ENCODE assay signal across 9 cellular contexts in genomic region chr7:25117226-25118047, GRCh38. TPM values are rescaled to one million over a fixed set of nuclear protein-coding genes. Genes with fewer than 3 reads are reported as not detected.
DNase-seq lines count a peak whose midpoint lies in the region; ATAC-seq, FAIRE-seq and TF ChIP-seq lines count a peak whose summit lies in the region.
"Had no signal": no experiment of that assay in that cellular context is flagged by ENCODE, and none has a peak within 500 bp of the region (broad histone marks: within the 10 kb centered on the region; RNA-seq: fewer than 3 reads in every experiment).

No MANE protein-coding gene starts in this region.

- DNase-seq in DND-41, result no peak
- no peak for DNase-seq in H1 (ENCODE audit: low read depth in 1 of 2, low spot score in 2 of 2)
- no peak for DNase-seq in cerebellar nuclear complex (lab: John Stamatoyannopoulos, UW)
- DNase-seq in stimulated activated CD4-positive, alpha-beta T cell treated with anti-CD3 and anti-CD28 coated beads, Interleukin-2, amount 100 ng/mL, for 48 hours, result no peak
- DNase-seq in HEK293T (ENCODE audit: extremely low spot score), result no peak
- DNase-seq in testis, result no peak

- CTCF ChIA-PET in H1 (lab: Charles Lee; ENCODE audit: partially characterized antibody), result interaction anchor here (1.1 to 1.5 kb wide), 2 partner anchors 19 to 24 kb away, joined by 4 to 7 read pairs; no protein-coding TSS in a partner anchor
- CTCF ChIA-PET in HEK293T (lab: Yijun Ruan, JAX), result no interaction called here

- TF ChIP-seq RAD21 in H1 (IDR thresholded peaks at IDR 0.05 in 1 of 2, conservative IDR thresholded peaks at IDR 0.05 in 1 of 2; ENCODE audit: low read depth in 2 of 2, low read length in 2 of 2), result no peak

- H4K20me1 ChIP-seq in DND-41 (ENCODE audit: insufficient read depth, low read length) (peaks cover 4% of the 10 kb centered on the region; the same call in 1 of the 2 replicates), H1 (replicated peaks in 1 of 2; ENCODE audit: control insufficient read depth in 1 of 2, insufficient read depth in 2 of 2, low read length in 2 of 2) (peaks cover 0 to 4% of the 10 kb centered on the region in 2 experiments)

- no peak overlapping the region for H2BK5ac ChIP-seq in H1 (ENCODE audit: low read depth, low read length)

- FAIRE-seq in H1 (lab: Jason Lieb, UNC), result no peak
- FAIRE-seq: keratinocyte had no signal

- H3K9me3 ChIP-seq in DND-41 (ENCODE audit: insufficient read depth, low read length, severe bottlenecking) (no peaks in the 10 kb centered on the region), H1 (ENCODE audit: insufficient read depth in 2 of 2, low read depth in 1 of 2, low read length in 1 of 2) (no peaks in the 10 kb centered on the region), testis (no peaks in the 10 kb centered on the region)

- no peak overlapping the region for H4K8ac ChIP-seq in H1 (ENCODE audit: extremely low read depth, insufficient read depth, low read length)

- H3K23me2 ChIP-seq in H1 (ENCODE audit: low read depth, low read length), result no peaks in the 10 kb centered on the region

- H3K27ac ChIP-seq in DND-41 (ENCODE audit: low read length), result no peak overlapping the region
- H3K27ac ChIP-seq in H1 (ENCODE audit: low read depth, low read length), result no peak overlapping the region
- no peak overlapping the region for H3K27ac ChIP-seq in testis

- no peak overlapping the region for H4K5ac ChIP-seq in H1 (ENCODE audit: insufficient read length, low read depth, low read length)

- H2AFZ ChIP-seq in DND-41 (ENCODE audit: low read depth, low read length) (no peak overlapping the region), H1 (ENCODE audit: low read length) (no peak overlapping the region)

- no peak overlapping the region for H3K4ac ChIP-seq in H1 (replicated peaks; ENCODE audit: insufficient read length, low read depth, low read length)

- no peak overlapping the region for H2AK5ac ChIP-seq in H1 (ENCODE audit: low read depth, low read length)

- POLR2A ChIA-PET in H1 (lab: Charles Lee; ENCODE audit: partially characterized antibody) (interaction anchor here (1.1 to 7.6 kb wide), 5 partner anchors 8 to 41 kb away, joined by 3 to 89 read pairs (median 4); partner anchors contain the start of gene CYCS), HEK293T (lab: Yijun Ruan, JAX) (interaction anchor here (2.8 kb wide), 1 partner anchor 7 kb away, joined by 14 read pairs; the partner anchor contains the start of gene CYCS)

- peaks cover 34% of the 10 kb centered on the region for H3K36me3 ChIP-seq in DND-41 (ENCODE audit: insufficient read depth, low read length)
- H3K36me3 ChIP-seq in H1 (ENCODE audit: control insufficient read depth in 2 of 4, insufficient read depth in 4 of 4, low read length in 3 of 4), result peaks cover 8 to 36% (median 25%) of the 10 kb centered on the region in 4 experiments
- H3K36me3 ChIP-seq in testis (ENCODE audit: low read depth, missing control alignments), result no peaks in the 10 kb centered on the region

- H2BK20ac ChIP-seq in H1 (ENCODE audit: low read length), result no peak overlapping the region

- H2BK15ac ChIP-seq in H1 (ENCODE audit: low read length), result no peak overlapping the region

- H3K4me1 ChIP-seq in DND-41 (ENCODE audit: insufficient read depth, low read length) (0 out of 2 replicates have a peak, but pooled peaks cover 2% of the 10 kb centered on the region), H1 (replicated peaks in 1 of 4; ENCODE audit: control insufficient read depth in 3 of 4, insufficient read depth in 4 of 4, low read length in 3 of 4) (no peaks in the 10 kb centered on the region), testis (no peaks in the 10 kb centered on the region)

- no peak for TF ChIP-seq EP300 in H1 (IDR thresholded peaks at IDR 0.05; ENCODE audit: borderline replicate concordance in 1 of 2, low read depth in 2 of 2, low read length in 2 of 2)

- H3K18ac ChIP-seq in H1 (ENCODE audit: extremely low read depth, low read length), result no peak overlapping the region

- H3K79me2 ChIP-seq in DND-41 (ENCODE audit: insufficient read depth, low read length), result peaks cover 10% of the 10 kb centered on the region
- H3K79me2 ChIP-seq in H1 (ENCODE audit: control insufficient read depth in 1 of 2, insufficient read depth in 2 of 2, low read length in 2 of 2), result peaks cover 0 to 9% of the 10 kb centered on the region in 2 experiments; a peak in 3 of 4 replicates

- no peak overlapping the region for H4K91ac ChIP-seq in H1 (replicated peaks; ENCODE audit: insufficient read length, low read length)

- H2BK120ac ChIP-seq in H1 (replicated peaks; ENCODE audit: low read depth, low read length), result no peak overlapping the region

- H2BK12ac ChIP-seq in H1 (ENCODE audit: low read depth, low read length), result no peak overlapping the region

- no peak overlapping the region for H3K9ac ChIP-seq in DND-41 (ENCODE audit: low read depth, low read length)
- H3K9ac ChIP-seq in H1 (replicated peaks in 1 of 4; ENCODE audit: extremely low read depth in 1 of 4, low read depth in 3 of 4, low read length in 3 of 4), result no peak overlapping the region

- ATAC-seq in DND-41 (ENCODE audit: insufficient read depth, low read depth), result peak; percentile 27; the same call in 1 of the 3 replicates
- peak; percentile 92 for ATAC-seq in GM19395 (IDR thresholded peaks at IDR 0.05; ENCODE audit: unreplicated experiment)
- peak; percentile 90 for ATAC-seq in HG03175 (IDR thresholded peaks at IDR 0.05; ENCODE audit: unreplicated experiment)

- no peak overlapping the region for H3K4me2 ChIP-seq in DND-41 (ENCODE audit: insufficient read depth, low read length)
- no peak overlapping the region for H3K4me2 ChIP-seq in H1 (ENCODE audit: insufficient read depth in 1 of 2, low read depth in 2 of 2, low read length in 2 of 2)

- no peak overlapping the region for H3K14ac ChIP-seq in H1 (ENCODE audit: insufficient read length)

- H3K56ac ChIP-seq in H1 (replicated peaks; ENCODE audit: insufficient read length, low read depth, low read length), result no peak overlapping the region

- TF ChIP-seq CTCF in DND-41 (IDR thresholded peaks at IDR 0.05; ENCODE audit: borderline replicate concordance, extremely low read depth, low read length, poor library complexity, severe bottlenecking) (no peak), H1 (IDR thresholded peaks at IDR 0.05; ENCODE audit: control extremely low read depth in 1 of 3, insufficient read depth in 1 of 3, low read depth in 1 of 3, low read length in 3 of 3) (no peak), testis (IDR thresholded peaks at IDR 0.05) (no peak)

- no peak overlapping the region for H3K4me3 ChIP-seq in DND-41 (ENCODE audit: low read depth in 1 of 2, low read length in 2 of 2)
- no peak overlapping the region for H3K4me3 ChIP-seq in H1 (ENCODE audit: extremely low read depth in 1 of 4, insufficient read depth in 2 of 4, low read depth in 3 of 4, low read length in 4 of 4)
- H3K4me3 ChIP-seq in testis, result no peak overlapping the region

- intact Hi-C loops in testis (cut with DNase I; ENCODE audit: low total_unique reads), result no loop called here

- TF ChIP-seq POLR2A in H1 (IDR thresholded peaks at IDR 0.05; ENCODE audit: control extremely low read depth in 1 of 2, low read depth in 2 of 2, low read length in 2 of 2), result peak in 1 of 2 experiments; percentile 57; a peak in 2 of 3 replicates
- TF ChIP-seq POLR2A in testis (IDR thresholded peaks at IDR 0.05), result no peak

- H3K79me1 ChIP-seq in H1 (ENCODE audit: low read depth, low read length), result no peaks in the 10 kb centered on the region

- no peak overlapping the region for H3K23ac ChIP-seq in H1 (ENCODE audit: insufficient read length)

- H3K27me3 ChIP-seq in DND-41 (ENCODE audit: insufficient read depth, low read length, poor library complexity), result no peaks in the 10 kb centered on the region
- H3K27me3 ChIP-seq in H1 (replicated peaks in 1 of 4; ENCODE audit: control insufficient read depth in 3 of 4, extremely low read depth in 1 of 4, insufficient read depth in 3 of 4, low read length in 3 of 4), result no peaks in the 10 kb centered on the region
- no peaks in the 10 kb centered on the region for H3K27me3 ChIP-seq in testis

- 93% methylated on average over 7 of the region's 7 CpGs; no CpG with 5 or more reads in 1 of the 2 experiments for WGBS in H1 (ENCODE audit: extremely low coverage in 1 of 2, insufficient coverage in 1 of 2, insufficient read length in 1 of 2, insufficient replicate concordance in 2 of 2, low coverage in 1 of 2, low lambda C conversion rate in 2 of 2, missing lambda C conversion rate in 1 of 2), 2 experiments
- 30 to 34% methylated on average over 7 of the region's 7 CpGs for WGBS in testis, 2 donors

TF ChIP-seq in H1, 55 proteins besides CTCF, POLR2A, EP300 and RAD21:
- no peak for TF ChIP-seq EGR1 (IDR thresholded peaks at IDR 0.05; ENCODE audit: borderline replicate concordance, low read depth, low read length)
- TF ChIP-seq POLR2AphosphoS5 (IDR thresholded peaks at IDR 0.05; ENCODE audit: low read depth, low read length), result peak; percentile 70; the same call in 1 of the 2 replicates

TF ChIP-seq in HEK293T, 16 proteins besides CTCF, POLR2A, EP300 and RAD21 (continues in another document):
- no peak for TF ChIP-seq NFRKB (IDR thresholded peaks at IDR 0.05)
- TF ChIP-seq BHLHE40 (IDR thresholded peaks at IDR 0.05; ENCODE audit: borderline replicate concordance), result no peak
- TF ChIP-seq SP1 (IDR thresholded peaks at IDR 0.05), result no peak
- no peak for TF ChIP-seq ARNT (IDR thresholded peaks at IDR 0.05)
- TF ChIP-seq TARDBP (IDR thresholded peaks at IDR 0.05), result no peak
- TF ChIP-seq FOXA1 (IDR thresholded peaks at IDR 0.05), result no peak
- TF ChIP-seq L3MBTL2 (conservative IDR thresholded peaks at IDR 0.05), result no peak
- TF ChIP-seq ELF4 (IDR thresholded peaks at IDR 0.05), result no peak; the same call in 1 of the 2 replicates

RNA-seq across cellular contexts. Expression of gene CYCS, which starts 7.6 kb away (rescaled TPM):
- total RNA-seq in H1 (2021; fragmentation: NEBNext Ultra II Directional; extraction: Animal tissue kit (Norgen Biotek cat#: 25700)), result 229 and 231 TPM in 2 replicates
- polyA plus RNA-seq in H1 (2011; rRNA removed) (18.4 and 48.6 TPM in 2 replicates), testis (ENCODE audit: insufficient read depth, low read depth, low replicate concordance) (127 TPM)
- 54.2 TPM for polyA plus RNA-seq in H1 (2011; cell fraction: cytosol; rRNA removed)
- polyA plus RNA-seq in H1 (2011; cell fraction: nucleus; rRNA removed), result 10.0 TPM
- polyA plus RNA-seq in H1 (2012, experiment 1 of 2), result 113 to 197 TPM (median 125 TPM) in 4 replicates
- polyA plus RNA-seq in H1 (2012, experiment 2 of 2), result 13.9 TPM
- 182 TPM for polyA plus RNA-seq in H1 (2013, experiment 1 of 2)
- 197 TPM for polyA plus RNA-seq in H1 (2013, experiment 2 of 2)
- 13.4 and 27.5 TPM in 2 replicates for polyA minus RNA-seq in H1 (2011; rRNA and poly(A)+ RNA removed)
- 41.8 TPM for polyA minus RNA-seq in H1 (2011; cell fraction: cytosol; rRNA and poly(A)+ RNA removed)
- polyA minus RNA-seq in H1 (2011; cell fraction: nucleus; rRNA and poly(A)+ RNA removed), result 33.4 TPM
- total RNA-seq in testis, result 10 to 100 TPM; 32.0 to 38.5 TPM

Comparison
In these comparisons a context has a peak if more than half of its experiments do, and no peak if none do; other contexts are left out.
1. ATAC-seq: peak in every context shown above with its lines; median percentile 92 in GM19395; 90 in HG03175; 27 in DND-41.